8 cellular contexts compared by ENCODE assay signal in genomic region chr3:49017229-49017615, GRCh38. TPM values are rescaled to one million over a fixed set of nuclear protein-coding genes. Genes with fewer than 3 reads are reported as not detected.
DNase-seq lines count a peak whose midpoint lies in the region; FAIRE-seq and TF ChIP-seq lines count a peak whose summit lies in the region.

No MANE protein-coding gene starts in this region.

- H3K4me1 ChIP-seq in CD8-positive, alpha-beta memory T cell (ENCODE audit: insufficient read depth, low read length) = peaks cover 27% of the 10 kb centered on the region
- H3K4me1 ChIP-seq in ectodermal cell (ENCODE audit: control insufficient read depth, insufficient read depth, low read length) = peaks cover 9% of the 10 kb centered on the region
- H3K4me1 ChIP-seq in neuron (ENCODE audit: insufficient read depth, low read length) = peaks cover 21% of the 10 kb centered on the region
- peaks cover 3% of the 10 kb centered on the region for H3K4me1 ChIP-seq in prostate gland (replicated peaks)
- H3K4me1 ChIP-seq in small intestine (ENCODE audit: control insufficient read depth in 2 of 2, insufficient read depth in 1 of 2, low read depth in 1 of 2, low read length in 1 of 2) = peaks cover 0 to 7% of the 10 kb centered on the region in 2 donors

- peak overlapping the region; percentile 68 to 91 (median 78) for H3K27ac Mint-ChIP-seq in CD8-positive, alpha-beta memory T cell

- peaks cover 0 to 57% (median 5%) of the 10 kb centered on the region in 3 donors for H3K36me3 Mint-ChIP-seq in CD8-positive, alpha-beta memory T cell

- H3K27me3 Mint-ChIP-seq in CD8-positive, alpha-beta memory T cell = peaks cover 0 to 2% of the 10 kb centered on the region in 2 donors

- DNase-seq in CD8-positive, alpha-beta memory T cell = no peak
- DNase-seq in NB4 (ENCODE audit: low read depth) = no peak
- no peak for DNase-seq in prostate gland (ENCODE audit: low spot score)
- no peak for DNase-seq in small intestine
- no peak for DNase-seq in H4 (ENCODE audit: low spot score)
- no peak for DNase-seq in COLO668 (lab: John Stamatoyannopoulos, UW; ENCODE audit: unreplicated experiment)

- intact Hi-C loops in prostate gland (cut with DNase I) = no loop called here

- TF ChIP-seq POLR2A in NB4 (IDR thresholded peaks at IDR 0.05; ENCODE audit: extremely low read depth, insufficient read length) (no peak), prostate gland (IDR thresholded peaks at IDR 0.05) (no peak)

- H3K4me3 Mint-ChIP-seq in CD8-positive, alpha-beta memory T cell = peak overlapping the region; percentile 80 to 97 (median 86)

- H2AFZ ChIP-seq in neuron (ENCODE audit: low read depth, low read length) = no peak overlapping the region

- no peak for FAIRE-seq in small intestine (lab: Jason Lieb, UNC)

- POLR2A ChIA-PET in CD8-positive, alpha-beta memory T cell (lab: Charles Lee) = interaction anchor here (1.0 to 3.8 kb wide), 4 partner anchors 10 to 77 kb away, joined by 4 to 48 read pairs (median 15); partner anchors contain the start of genes IMPDH2, QRICH1 and WDR6

- H3K27me3 ChIP-seq in CD8-positive, alpha-beta memory T cell (ENCODE audit: insufficient read depth, low read length, poor library complexity, severe bottlenecking) = no peaks in the 10 kb centered on the region
- H3K27me3 ChIP-seq in ectodermal cell (ENCODE audit: control insufficient read depth, insufficient read depth, low read length, poor library complexity, severe bottlenecking) = no peaks in the 10 kb centered on the region
- no peaks in the 10 kb centered on the region for H3K27me3 ChIP-seq in neuron (ENCODE audit: insufficient read depth, low read length)
- no peaks in the 10 kb centered on the region for H3K27me3 ChIP-seq in prostate gland (replicated peaks; ENCODE audit: insufficient read depth)
- H3K27me3 ChIP-seq in small intestine (ENCODE audit: control insufficient read depth in 2 of 2, insufficient read depth in 2 of 2, low read length in 2 of 2) = no peaks in the 10 kb centered on the region

- CTCF ChIA-PET in CD8-positive, alpha-beta memory T cell (lab: Charles Lee) = interaction anchor here (1.1 to 6.6 kb wide), 5 partner anchors 9 to 28 kb away, joined by 3 to 67 read pairs (median 11); partner anchors contain the start of genes IMPDH2, P4HTM and WDR6

- H3K4me1 Mint-ChIP-seq in CD8-positive, alpha-beta memory T cell = peaks cover 17 to 42% (median 25%) of the 10 kb centered on the region in 3 donors

- WGBS in ectodermal cell, 2 experiments = 91 to 93% methylated on average over 2 of the region's 2 CpGs
- 61% methylated on average over 2 of the region's 2 CpGs for WGBS in prostate gland
- WGBS in small intestine, 3 donors = 42 to 73% (median 71%) methylated on average over 2 of the region's 2 CpGs

- no peaks in the 10 kb centered on the region for H3K9me3 Mint-ChIP-seq in CD8-positive, alpha-beta memory T cell

- peaks cover 12% of the 10 kb centered on the region for H3K36me3 ChIP-seq in CD8-positive, alpha-beta memory T cell (ENCODE audit: insufficient read depth, low read length)
- H3K36me3 ChIP-seq in ectodermal cell (ENCODE audit: control insufficient read depth, insufficient read depth, low read length) (peaks cover 34% of the 10 kb centered on the region), neuron (ENCODE audit: insufficient read depth, low read length) (peaks cover 48% of the 10 kb centered on the region), prostate gland (peaks cover 12 to 16% of the 10 kb centered on the region in 2 donors), small intestine (ENCODE audit: control insufficient read depth in 2 of 2, insufficient read depth in 2 of 2, low read length in 2 of 2) (peaks cover 9 to 14% of the 10 kb centered on the region in 2 donors)

- H3K9me3 ChIP-seq in CD8-positive, alpha-beta memory T cell (ENCODE audit: low read length) = no peaks in the 10 kb centered on the region
- H3K9me3 ChIP-seq in ectodermal cell (ENCODE audit: control insufficient read depth, low read length) = no peaks in the 10 kb centered on the region
- H3K9me3 ChIP-seq in neuron (ENCODE audit: low read length) = no peaks in the 10 kb centered on the region
- H3K9me3 ChIP-seq in prostate gland = no peaks in the 10 kb centered on the region
- no peaks in the 10 kb centered on the region for H3K9me3 ChIP-seq in small intestine (ENCODE audit: control insufficient read depth, low read depth)

- H3K27ac ChIP-seq in CD8-positive, alpha-beta memory T cell (ENCODE audit: low read depth, low read length) = no peak overlapping the region
- no peak overlapping the region for H3K27ac ChIP-seq in ectodermal cell (ENCODE audit: insufficient read depth, low read depth, low read length, poor library complexity, severe bottlenecking)
- H3K27ac ChIP-seq in prostate gland = no peak overlapping the region
- peak overlapping the region in 1 of 2 donors; percentile 88 for H3K27ac ChIP-seq in small intestine (ENCODE audit: low read depth in 1 of 2, low read length in 1 of 2)

- no peak for TF ChIP-seq CTCF in NB4 (IDR thresholded peaks at IDR 0.05; ENCODE audit: low read depth, low read length)
- no peak for TF ChIP-seq CTCF in prostate gland (IDR thresholded peaks at IDR 0.05)

- peak overlapping the region; percentile 83 for H3K4me3 ChIP-seq in CD8-positive, alpha-beta memory T cell (ENCODE audit: low read length)
- peak overlapping the region; percentile 97 for H3K4me3 ChIP-seq in NB4 (ENCODE audit: low read depth, low read length)
- H3K4me3 ChIP-seq in ectodermal cell (ENCODE audit: insufficient read depth, low read depth, low read length) = peak overlapping the region; percentile 90
- H3K4me3 ChIP-seq in neuron (ENCODE audit: low read length) = peak overlapping the region; percentile 71
- peak overlapping the region in 1 of 2 donors; percentile 74 for H3K4me3 ChIP-seq in prostate gland
- no peak overlapping the region for H3K4me3 ChIP-seq in small intestine (ENCODE audit: low read depth in 1 of 2, low read length in 2 of 2)

RNA-seq across cellular contexts. Expression of gene DALRD3, which starts 1.2 kb away (rescaled TPM):
- 10 to 100 TPM; 27.9 to 31.7 TPM for total RNA-seq in CD8-positive, alpha-beta memory T cell
- 24.4 TPM for polyA plus RNA-seq in CD8-positive, alpha-beta memory T cell
- 37.2 TPM for polyA plus RNA-seq in ectodermal cell (2013, experiment 1 of 4)
- polyA plus RNA-seq in ectodermal cell (2013, experiment 2 of 4) = 41.1 TPM
- 38.4 TPM for polyA plus RNA-seq in ectodermal cell (2013, experiment 3 of 4)
- 49.5 TPM for polyA plus RNA-seq in ectodermal cell (2013, experiment 4 of 4)
- 10 to 100 TPM; 50.2 to 60.3 TPM for total RNA-seq in prostate gland
- 10 to 100 TPM; 22.0 to 23.7 (median 22.7) TPM for polyA plus RNA-seq in small intestine
- total RNA-seq in H4 (2014; rRNA removed; shearing (Covaris generic)) = 31.4 and 44.1 TPM in 2 replicates

RNA-seq across cellular contexts. Expression of gene NDUFAF3, which starts 4.7 kb away (rescaled TPM):
- 10 to 100 TPM; 86.3 to 88.8 TPM for total RNA-seq in CD8-positive, alpha-beta memory T cell
- polyA plus RNA-seq in CD8-positive, alpha-beta memory T cell = 217 TPM
- polyA plus RNA-seq in ectodermal cell (2013, experiment 1 of 4) = 19.2 TPM
- polyA plus RNA-seq in ectodermal cell (2013, experiment 2 of 4) = 22.3 TPM
- 21.8 TPM for polyA plus RNA-seq in ectodermal cell (2013, experiment 3 of 4)
- polyA plus RNA-seq in ectodermal cell (2013, experiment 4 of 4) = 29.1 TPM
- 100 to 1,000 TPM; 168 to 183 TPM for total RNA-seq in prostate gland
- polyA plus RNA-seq in small intestine = 10 to 100 TPM; 56.8 to 82.4 (median 75.4) TPM
- total RNA-seq in H4 (2014; rRNA removed; shearing (Covaris generic)) = 80.9 and 87.8 TPM in 2 replicates

RNA-seq across cellular contexts. Expression of gene WDR6, which starts 10.0 kb away (rescaled TPM):
- 100 to 1,000 TPM; 158 to 167 TPM for total RNA-seq in CD8-positive, alpha-beta memory T cell
- 82.9 TPM for polyA plus RNA-seq in CD8-positive, alpha-beta memory T cell
- polyA plus RNA-seq in ectodermal cell (2013, experiment 1 of 4) = 202 TPM
- 233 TPM for polyA plus RNA-seq in ectodermal cell (2013, experiment 2 of 4)
- 164 TPM for polyA plus RNA-seq in ectodermal cell (2013, experiment 3 of 4)
- 186 TPM for polyA plus RNA-seq in ectodermal cell (2013, experiment 4 of 4)
- 100 to 1,000 TPM; 128 to 223 TPM for total RNA-seq in prostate gland
- polyA plus RNA-seq in small intestine = 100 to 1,000 TPM in 2 of 3 donors, 10 to 100 TPM in 1; 98.5 to 154 (median 137) TPM
- total RNA-seq in H4 (2014; rRNA removed; shearing (Covaris generic)) = 25.3 and 29.6 TPM in 2 replicates

RNA-seq across cellular contexts. Expression of gene IMPDH2, which starts 12.0 kb away (rescaled TPM):
- 100 to 1,000 TPM; 448 to 457 TPM for total RNA-seq in CD8-positive, alpha-beta memory T cell
- polyA plus RNA-seq in CD8-positive, alpha-beta memory T cell = 76.1 TPM
- polyA plus RNA-seq in ectodermal cell (2013, experiment 1 of 4) = 330 TPM
- polyA plus RNA-seq in ectodermal cell (2013, experiment 2 of 4) = 332 TPM
- 252 TPM for polyA plus RNA-seq in ectodermal cell (2013, experiment 3 of 4)
- polyA plus RNA-seq in ectodermal cell (2013, experiment 4 of 4) = 258 TPM
- total RNA-seq in prostate gland = 100 to 1,000 TPM; 110 to 186 TPM
- polyA plus RNA-seq in small intestine = 100 to 1,000 TPM in 1 of 3 donors, 10 to 100 TPM in 2; 47.2 to 219 (median 62.4) TPM
- 314 and 330 TPM in 2 replicates for total RNA-seq in H4 (2014; rRNA removed; shearing (Covaris generic))

RNA-seq across cellular contexts. Expression of gene P4HTM, which starts 27.2 kb away (rescaled TPM):
- 10 to 100 TPM; 28.6 to 33.0 TPM for total RNA-seq in CD8-positive, alpha-beta memory T cell
- 35.0 TPM for polyA plus RNA-seq in CD8-positive, alpha-beta memory T cell
- 30.0 TPM for polyA plus RNA-seq in ectodermal cell (2013, experiment 1 of 4)
- 33.6 TPM for polyA plus RNA-seq in ectodermal cell (2013, experiment 2 of 4)
- polyA plus RNA-seq in ectodermal cell (2013, experiment 3 of 4) = 33.2 TPM
- 40.7 TPM for polyA plus RNA-seq in ectodermal cell (2013, experiment 4 of 4)
- 100 to 1,000 TPM in 1 of 2 donors, 10 to 100 TPM in 1; 56.0 to 101 TPM for total RNA-seq in prostate gland
- 10 to 100 TPM; 30.6 to 40.9 (median 38.4) TPM for polyA plus RNA-seq in small intestine
- 12.8 and 22.0 TPM in 2 replicates for total RNA-seq in H4 (2014; rRNA removed; shearing (Covaris generic))

Comparison
In these comparisons a context has a peak if more than half of its experiments do, and no peak if none do; other contexts are left out.
1. H3K4me3 ChIP-seq: peak in CD8-positive, alpha-beta memory T cell (single experiment), NB4 (single experiment), ectodermal cell (single experiment) and neuron (single experiment); none in small intestine (0 of 2).